Comparison of ENCODE assay signal across 15 cellular contexts in genomic region chr12:68733661-68734071, GRCh38. TPM values are rescaled to one million over a fixed set of nuclear protein-coding genes. Genes with fewer than 3 reads are reported as not detected.
DNase-seq lines count a peak whose midpoint lies in the region; ATAC-seq, FAIRE-seq and TF ChIP-seq lines count a peak whose summit lies in the region.
"Had no signal": no experiment of that assay in that cellular context is flagged by ENCODE, and none has a peak within 500 bp of the region (broad histone marks: within the 10 kb centered on the region; RNA-seq: fewer than 3 reads in every experiment).

No MANE protein-coding gene starts in this region.

- H3K4me3 ChIP-seq in AG04450 (ENCODE audit: low read depth, low read length) (no peak overlapping the region), foreskin fibroblast (ENCODE audit: low read depth in 1 of 2, low read length in 2 of 2) (no peak overlapping the region)
- H3K4me3 ChIP-seq: transverse colon had no signal

- POLR2A ChIA-PET in AG04450 (lab: Yijun Ruan, JAX), result interaction anchor here (0.6 kb wide), 1 partner anchor 82 kb away, joined by 4 read pairs; no protein-coding TSS in a partner anchor

- no peak for TF ChIP-seq POLR2A in H54 (IDR thresholded peaks at IDR 0.05; ENCODE audit: low read depth, low read length)

- ATAC-seq in GM18520 (IDR thresholded peaks at IDR 0.05; ENCODE audit: unreplicated experiment), result no peak
- no peak for ATAC-seq in GM18868 (IDR thresholded peaks at IDR 0.05; ENCODE audit: unreplicated experiment)

- H3K27me3 ChIP-seq in AG04450 (ENCODE audit: control insufficient read depth, insufficient read depth, low read length), result no peaks in the 10 kb centered on the region
- H3K27me3 ChIP-seq: transverse colon had no signal

- H3K9me3 ChIP-seq in AG04450 (ENCODE audit: control insufficient read depth, insufficient read depth, low read length), result no peaks in the 10 kb centered on the region
- H3K9me3 ChIP-seq: transverse colon had no signal

- TF ChIP-seq CTCF in AG04450 (IDR thresholded peaks at IDR 0.05; ENCODE audit: low read depth, low read length) (no peak), foreskin fibroblast (IDR thresholded peaks at IDR 0.05; ENCODE audit: low read depth, low read length) (no peak)

- DNase-seq in AG04450 (ENCODE audit: low read depth, low spot score), result peak; percentile 30
- DNase-seq in H54 (ENCODE audit: insufficient read length, low spot score), result no peak
- DNase-seq in amniotic epithelial cell (ENCODE audit: low read depth), result peak; percentile 71
- DNase-seq in foreskin fibroblast, result peak; percentile 30 to 47
- DNase-seq in T-helper 1 cell, result no peak
- DNase-seq in cerebellum (ENCODE audit: low spot score), result no peak
- DNase-seq: activated CD4-positive, alpha-beta T cell treated with anti-CD3 and anti-CD28 coated beads, Interleukin-2, amount 50 U/mL, for 48 hours; activated effector memory CD4-positive, alpha-beta T cell treated with Interleukin-2 at 50 U/mL for 16 hours; NCI-H2029 treated with DMSO at 0.1 percent for 48 hours; NCI-H774; T-helper 2 cell; transverse colon had no signal

- peak overlapping the region; percentile 73 for H3K27ac ChIP-seq in AG04450 (ENCODE audit: low read depth, low read length)
- H3K27ac ChIP-seq: transverse colon had no signal

- peak; percentile 97 for FAIRE-seq in H54 (lab: Jason Lieb, UNC)
- FAIRE-seq: GM18507 had no signal

- CTCF ChIA-PET in AG04450 (lab: Charles Lee), result no interaction called here

RNA-seq across cellular contexts. Expression of gene SLC35E3, which starts 12.3 kb away (rescaled TPM):
- 7.7 and 9.2 TPM in 2 replicates for polyA plus RNA-seq in AG04450 (2011; rRNA removed)
- 2.2 and 2.5 TPM in 2 replicates for polyA minus RNA-seq in AG04450 (2011; rRNA and poly(A)+ RNA removed)
- 16.2 TPM for total RNA-seq in cerebellum

RNA-seq across cellular contexts. Expression of gene NUP107, which starts 46.9 kb away (rescaled TPM):
- polyA plus RNA-seq in AG04450 (2011; rRNA removed), result 31.5 and 46.7 TPM in 2 replicates
- 18.3 and 26.2 TPM in 2 replicates for polyA minus RNA-seq in AG04450 (2011; rRNA and poly(A)+ RNA removed)
- total RNA-seq in cerebellum, result 57.6 TPM

Comparison
In these comparisons a context has a peak if more than half of its experiments do, and no peak if none do; other contexts are left out.
1. DNase-seq: peak in AG04450 (single experiment), amniotic epithelial cell (single experiment) and foreskin fibroblast (2 of 2); none in H54 (single experiment), T-helper 1 cell (0 of 5) and cerebellum (single experiment).